13 cellular contexts compared by ENCODE assay signal in genomic region chr13:110390572-110390971, GRCh38.
DNase-seq lines count a peak whose midpoint lies in the region; ATAC-seq and TF ChIP-seq lines count a peak whose summit lies in the region.
"Had no signal": no experiment of that assay in that cellular context is flagged by ENCODE, and none has a peak within 500 bp of the region (broad histone marks: within the 10 kb centered on the region; RNA-seq: fewer than 3 reads in every experiment).

No MANE protein-coding gene starts in this region.

- no peak overlapping the region for H3K4me3 Mint-ChIP-seq in endodermal cell
- no peak overlapping the region for H3K4me3 Mint-ChIP-seq in nephron
- H3K4me3 Mint-ChIP-seq: stimulated activated naive CD8-positive, alpha-beta T cell treated with anti-CD3 and anti-CD28 coated beads, Interleukin-15, Interleukin-2, amounts not matched to agents 100 ng/mL and 50 ng/mL, for 24 hours had no signal

- peak; percentile 89 for DNase-seq in PC-3
- DNase-seq in endodermal cell: no peak
- DNase-seq in vagina (ENCODE audit: extremely low spot score in 2 of 2): no peak
- no peak for DNase-seq in activated naive CD4-positive, alpha-beta T cell treated with anti-CD3 and anti-CD28 coated beads, Interleukin-2, amount 50 U/mL, for 72 hours (ENCODE audit: low spot score in 2 of 2)
- no peak for DNase-seq in activated CD4-positive, alpha-beta T cell treated with anti-CD3 and anti-CD28 coated beads for 1 hour
- DNase-seq: body of pancreas; DMS53; OCI-M1; stimulated activated CD4-positive, alpha-beta T cell treated with anti-CD3 and anti-CD28 coated beads, Interleukin-2, amount 100 ng/mL, for 24 hours had no signal

- H3K4me1 ChIP-seq in PC-3 (ENCODE audit: insufficient read depth, low read length): peaks cover 20% of the 10 kb centered on the region
- no peaks in the 10 kb centered on the region for H3K4me1 ChIP-seq in endodermal cell (ENCODE audit: control insufficient read depth, insufficient read depth, low read length)
- peaks cover 51% of the 10 kb centered on the region for H3K4me1 ChIP-seq in vagina
- H3K4me1 ChIP-seq: body of pancreas had no signal

- H2AFZ ChIP-seq in PC-3 (ENCODE audit: low read length): no peak overlapping the region

- H3F3A ChIP-seq in PC-3 (ENCODE audit: low read length, unreplicated experiment): no peaks in the 10 kb centered on the region

- peak; percentile 97 for ATAC-seq in PC-3
- no peak for ATAC-seq in activated naive CD4-positive, alpha-beta T cell treated with anti-CD3 and anti-CD28 coated beads, Interleukin-2, amount 50 U/mL, for 72 hours
- no peak for ATAC-seq in HG02610 (IDR thresholded peaks at IDR 0.05; ENCODE audit: unreplicated experiment)
- ATAC-seq: body of pancreas had no signal

- H3K4me1 Mint-ChIP-seq in endodermal cell (peaks cover 21% of the 10 kb centered on the region), nephron (peaks cover 57% of the 10 kb centered on the region)

- H3K4me3 ChIP-seq in PC-3 (ENCODE audit: low read length) (no peak overlapping the region), endodermal cell (ENCODE audit: low read length) (peak overlapping the region; percentile 5), vagina (no peak overlapping the region)
- H3K4me3 ChIP-seq: body of pancreas had no signal

- no peaks in the 10 kb centered on the region for H4K20me1 ChIP-seq in PC-3 (ENCODE audit: low read length)

- 77 to 97% methylated on average over 5 of the region's 5 CpGs for WGBS in endodermal cell (ENCODE audit: insufficient coverage in 1 of 2, insufficient read length in 1 of 2), 2 experiments

- H3K36me3 ChIP-seq in PC-3 (ENCODE audit: low read depth, low read length) (peaks cover 5% of the 10 kb centered on the region; the same call in 1 of the 2 replicates), endodermal cell (ENCODE audit: control insufficient read depth, insufficient read depth, low read length) (peaks cover 79% of the 10 kb centered on the region), vagina (no peaks in the 10 kb centered on the region)

- CTCF ChIA-PET in PC-3 (lab: Charles Lee): no interaction called here

- H3K27me3 Mint-ChIP-seq in endodermal cell (ENCODE audit: insufficient read depth) (no peaks in the 10 kb centered on the region), nephron (ENCODE audit: low read depth) (no peaks in the 10 kb centered on the region)

- TF ChIP-seq CTCF in PC-3 (conservative IDR thresholded peaks at IDR 0.05; ENCODE audit: low read depth, low read length) (no peak), endodermal cell (conservative IDR thresholded peaks at IDR 0.05) (no peak), nephron (IDR thresholded peaks at IDR 0.05; ENCODE audit: unreplicated experiment in 3 of 3) (no peak), vagina (IDR thresholded peaks at IDR 0.05) (no peak)

- BruUV-seq in PC-3 (replicated peaks; lab: Mats Ljungman, UMichigan): no TSS peak

- H3K79me2 ChIP-seq in PC-3 (ENCODE audit: low read length): peaks cover 11% of the 10 kb centered on the region

- POLR2A ChIA-PET in PC-3 (lab: Charles Lee; ENCODE audit: unreplicated experiment): no interaction called here

- H3K9me3 Mint-ChIP-seq in endodermal cell (peaks cover 15% of the 10 kb centered on the region), nephron (peaks cover 5% of the 10 kb centered on the region)
- no peaks in the 10 kb centered on the region for H3K9me3 Mint-ChIP-seq in activated naive CD4-positive, alpha-beta T cell treated with anti-CD3 and anti-CD28 coated beads, Interleukin-2, amount 50 U/mL, for 72 hours

- H3K9ac ChIP-seq in PC-3 (ENCODE audit: low read length) (peak overlapping the region; percentile 86), endodermal cell (ENCODE audit: extremely low read depth, low read length, poor library complexity, severe bottlenecking) (no peak overlapping the region)

- H3K4me2 ChIP-seq in PC-3 (ENCODE audit: low read length): peak overlapping the region; percentile 53

- intact Hi-C loops in PC-3 (cut with micrococcal nuclease) (loop anchor here (1.0 to 2.0 kb wide), 2 partner anchors 8 to 44 kb away; no protein-coding TSS in a partner anchor), vagina (cut with DNase I) (no loop called here)

- H3K27me3 ChIP-seq in PC-3 (ENCODE audit: low read length): no peaks in the 10 kb centered on the region
- no peaks in the 10 kb centered on the region for H3K27me3 ChIP-seq in endodermal cell (ENCODE audit: control insufficient read depth, insufficient read depth, low read length, poor library complexity, severe bottlenecking)
- H3K27me3 ChIP-seq in vagina: no peaks in the 10 kb centered on the region
- H3K27me3 ChIP-seq: body of pancreas had no signal

- H3K36me3 Mint-ChIP-seq in endodermal cell (ENCODE audit: low read depth): peaks cover 76% of the 10 kb centered on the region
- peaks cover 52% of the 10 kb centered on the region for H3K36me3 Mint-ChIP-seq in nephron (ENCODE audit: low read depth)
- peaks cover 0 to 11% of the 10 kb centered on the region in 2 donors for H3K36me3 Mint-ChIP-seq in activated naive CD4-positive, alpha-beta T cell treated with anti-CD3 and anti-CD28 coated beads, Interleukin-2, amount 50 U/mL, for 72 hours
- H3K36me3 Mint-ChIP-seq: IgD-negative memory B cell had no signal

- H3K9me3 ChIP-seq in PC-3 (ENCODE audit: low read length): no peaks in the 10 kb centered on the region
- H3K9me3 ChIP-seq in endodermal cell (ENCODE audit: control insufficient read depth, low read length): peaks cover 31% of the 10 kb centered on the region
- no peaks in the 10 kb centered on the region for H3K9me3 ChIP-seq in vagina
- H3K9me3 ChIP-seq: body of pancreas had no signal

- H3K9me2 ChIP-seq in PC-3 (replicated peaks; ENCODE audit: low read length): no peaks in the 10 kb centered on the region

- H3K27ac Mint-ChIP-seq in endodermal cell (no peak overlapping the region), nephron (peak overlapping the region; percentile 16 to 95 (median 83))
- H3K27ac Mint-ChIP-seq in activated naive CD4-positive, alpha-beta T cell treated with anti-CD3 and anti-CD28 coated beads, Interleukin-2, amount 50 U/mL, for 72 hours: no peak overlapping the region
- H3K27ac Mint-ChIP-seq: IgD-negative memory B cell; stimulated activated naive CD8-positive, alpha-beta T cell treated with anti-CD3 and anti-CD28 coated beads, Interleukin-15, Interleukin-2, amounts not matched to agents 100 ng/mL and 50 ng/mL, for 24 hours had no signal

- no peak for TF ChIP-seq POLR2A in vagina (IDR thresholded peaks at IDR 0.05)

- H3K27ac ChIP-seq in PC-3 (ENCODE audit: low read length) (peak overlapping the region; percentile 97), endodermal cell (ENCODE audit: low read depth, low read length) (no peak overlapping the region), vagina (peak overlapping the region; percentile 87)
- H3K27ac ChIP-seq: body of pancreas had no signal

Comparison
In these comparisons a context has a peak if more than half of its experiments do, and no peak if none do; other contexts are left out.
1. H3K27ac Mint-ChIP-seq: peak in nephron (3 of 3); none in endodermal cell (single experiment) and activated naive CD4-positive, alpha-beta T cell treated with anti-CD3 and anti-CD28 coated beads, Interleukin-2, amount 50 U/mL, for 72 hours (0 of 2).